Comparison of ENCODE assay signal across 9 cellular contexts in genomic region chr20:61605283-61605682, GRCh38.
"Had no signal": no experiment of that assay in that cellular context is flagged by ENCODE, and none has a peak within 500 bp of the region (broad histone marks: within the 10 kb centered on the region; RNA-seq: fewer than 3 reads in every experiment).

No MANE protein-coding gene starts in this region.

- ATAC-seq: HCT116, K562 had no signal

- FAIRE-seq: K562 had no signal

- H2AFZ ChIP-seq: GM23248 had no signal

- DNase-seq: GM23248, GOT3, H7, IMR-90, KG1 had no signal

- H3K9me3 ChIP-seq: HAP-1 had no signal

- H3K4me1 ChIP-seq: HAP-1 had no signal

- H3K27ac ChIP-seq: GM23248, HL-60 had no signal

- H3K9ac ChIP-seq: GM23248 had no signal

- H3K36me3 ChIP-seq: HAP-1 had no signal

- H3K4me3 ChIP-seq: GM23248, HAP-1, K562 had no signal
